8 cellular contexts compared by ENCODE assay signal in the genomic region with DNA sequence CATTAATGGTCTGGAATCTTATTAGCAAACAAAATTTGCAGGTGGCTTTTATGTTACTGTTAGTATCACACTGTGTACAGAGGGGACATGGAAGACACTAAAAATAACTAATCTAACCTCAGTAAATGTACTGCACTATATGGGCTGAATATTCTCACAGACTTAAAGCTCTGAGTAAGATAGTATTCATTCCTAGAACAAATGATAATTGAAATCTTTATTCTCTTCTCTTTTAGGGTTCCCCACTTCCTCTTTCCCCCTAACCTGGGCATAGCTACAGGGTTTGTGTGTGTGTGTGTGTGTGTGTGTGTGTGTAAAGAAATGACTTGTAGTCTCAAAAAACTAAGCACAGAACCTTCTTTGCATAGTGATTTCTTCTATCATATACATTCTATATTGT. TPM values are rescaled to one million over a fixed set of nuclear protein-coding genes. Genes with fewer than 3 reads are reported as not detected.
DNase-seq lines count a peak whose midpoint lies in the region; ATAC-seq and TF ChIP-seq lines count a peak whose summit lies in the region.

No MANE protein-coding gene starts in this region.

- TF ChIP-seq EP300 in tibial nerve (IDR thresholded peaks at IDR 0.05) = no peak

- H3K27me3 ChIP-seq in colonic mucosa = no peaks in the 10 kb centered on the region
- H3K27me3 ChIP-seq in tibial nerve = no peaks in the 10 kb centered on the region

- TF ChIP-seq POLR2A in tibial nerve (IDR thresholded peaks at IDR 0.05) = no peak

- H3K9me3 ChIP-seq in colonic mucosa (no peaks in the 10 kb centered on the region), tibial nerve (no peaks in the 10 kb centered on the region)

- DNase-seq in SIG-M5 treated with dmso at 0.1 percent for 504 hours (lab: John Stamatoyannopoulos, UW; ENCODE audit: unreplicated experiment) (peak; percentile 29), SIG-M5 (lab: John Stamatoyannopoulos, UW) (no peak), colonic mucosa (peak; percentile 12), tibial nerve (ENCODE audit: low spot score in 2 of 2) (no peak), NCI-H1092 treated with DMSO at 0.1 percent for 48 hours (lab: John Stamatoyannopoulos, UW) (no peak)
- no peak for DNase-seq in stimulated activated CD4-positive, alpha-beta T cell treated with anti-CD3 and anti-CD28 coated beads, Interleukin-2, amount 100 ng/mL, for 24 hours

- H3K4me1 ChIP-seq in colonic mucosa (peaks cover 5% of the 10 kb centered on the region), tibial nerve (peaks cover 0 to 16% (median 4%) of the 10 kb centered on the region in 4 donors)

- TF ChIP-seq CTCF in colonic mucosa (IDR thresholded peaks at IDR 0.05) = no peak
- TF ChIP-seq CTCF in tibial nerve (IDR thresholded peaks at IDR 0.05) = no peak

- H3K27ac ChIP-seq in colonic mucosa (peak overlapping the region; percentile 84), tibial nerve (peak overlapping the region; percentile 46 to 80 (median 58))

- H3K36me3 ChIP-seq in colonic mucosa (no peaks in the 10 kb centered on the region), tibial nerve (no peaks in the 10 kb centered on the region)

- peak overlapping the region in 1 of 2 donors; percentile 48 for H3K9ac ChIP-seq in colonic mucosa (ENCODE audit: low read depth in 2 of 2, low read length in 2 of 2)

- peak; percentile 62 for ATAC-seq in HG03108 (IDR thresholded peaks at IDR 0.05; ENCODE audit: unreplicated experiment)
- no peak for ATAC-seq in GM19397 (IDR thresholded peaks at IDR 0.05; ENCODE audit: unreplicated experiment)

- intact Hi-C loops in colonic mucosa (cut with DNase I) = no loop called here

- no peak overlapping the region for H3K4me3 ChIP-seq in colonic mucosa
- no peak overlapping the region for H3K4me3 ChIP-seq in tibial nerve

RNA-seq across cellular contexts. Expression of a gene that starts 21.4 kb away (rescaled TPM):
- total RNA-seq in colonic mucosa = 100 to 1,000 TPM; 113 to 148 TPM
- 100 to 1,000 TPM; 183 to 225 (median 207) TPM for total RNA-seq in tibial nerve

Comparison
In these comparisons a context has a peak if more than half of its experiments do, and no peak if none do; other contexts are left out.
1. DNase-seq: peak in SIG-M5 treated with dmso at 0.1 percent for 504 hours (single experiment) and colonic mucosa (single experiment); none in SIG-M5 (single experiment), tibial nerve (0 of 2), stimulated activated CD4-positive, alpha-beta T cell treated with anti-CD3 and anti-CD28 coated beads, Interleukin-2, amount 100 ng/mL, for 24 hours (0 of 2) and NCI-H1092 treated with DMSO at 0.1 percent for 48 hours (single experiment).